12 cellular contexts compared by ENCODE assay signal in the genomic region with DNA sequence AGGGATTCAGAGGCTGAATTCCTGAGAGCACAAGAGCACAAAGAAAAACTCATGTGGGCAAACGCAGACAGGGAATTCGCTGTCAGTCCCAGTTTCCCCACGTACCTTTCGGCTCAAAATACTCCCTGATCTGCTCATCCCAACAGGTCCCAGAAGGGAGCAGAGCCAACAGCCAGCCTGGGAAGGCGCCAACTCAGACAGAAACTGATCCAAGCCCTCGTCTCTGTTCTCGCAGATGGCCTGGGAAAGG.
DNase-seq lines count a peak whose midpoint lies in the region; ATAC-seq, FAIRE-seq and TF ChIP-seq lines count a peak whose summit lies in the region.
"Had no signal": no experiment of that assay in that cellular context is flagged by ENCODE, and none has a peak within 500 bp of the region (broad histone marks: within the 10 kb centered on the region; RNA-seq: fewer than 3 reads in every experiment).

No MANE protein-coding gene starts in this region.

- intact Hi-C loops in natural killer cell (cut with micrococcal nuclease), result no loop called here
- intact Hi-C loops in MCF 10A (cut with micrococcal nuclease), result no loop called here
- intact Hi-C loops in CD4-positive, alpha-beta T cell (cut with DNase I, micrococcal nuclease), result no loop called here

- H3K4me1 Mint-ChIP-seq in natural killer cell, result peaks cover 10 to 31% of the 10 kb centered on the region in 2 donors
- peaks cover 8 to 17% of the 10 kb centered on the region in 2 donors for H3K4me1 Mint-ChIP-seq in natural killer cell treated with Interleukin-12 subunit alpha and Interleukin-12 subunit beta and Interleukin-15 and Interleukin-18, amount 100 ng/mL, for 72 hours (ENCODE audit: low read depth in 2 of 2)
- H3K4me1 Mint-ChIP-seq in MCF 10A (ENCODE audit: insufficient read depth, unreplicated experiment), result peaks cover 14% of the 10 kb centered on the region
- H3K4me1 Mint-ChIP-seq in memory B cell, result peaks cover 26% of the 10 kb centered on the region
- peaks cover 31% of the 10 kb centered on the region for H3K4me1 Mint-ChIP-seq in CD4-positive, alpha-beta T cell (ENCODE audit: low read depth)

- H3K36me3 Mint-ChIP-seq in natural killer cell, result no peaks in the 10 kb centered on the region
- H3K36me3 Mint-ChIP-seq in natural killer cell treated with Interleukin-12 subunit alpha and Interleukin-12 subunit beta and Interleukin-15 and Interleukin-18, amount 100 ng/mL, for 72 hours, result no peaks in the 10 kb centered on the region
- H3K36me3 Mint-ChIP-seq in MCF 10A (ENCODE audit: insufficient read depth, unreplicated experiment), result no peaks in the 10 kb centered on the region
- H3K36me3 Mint-ChIP-seq in memory B cell, result no peaks in the 10 kb centered on the region
- H3K36me3 Mint-ChIP-seq in CD4-positive, alpha-beta T cell (ENCODE audit: low read depth), result no peaks in the 10 kb centered on the region
- H3K36me3 Mint-ChIP-seq: activated CD8-positive, alpha-beta memory T cell treated with anti-CD3 and anti-CD28 coated beads, Interleukin-2, amount 10 ng/mL, durations not matched to agents 7 days and 5 days; activated naive CD8-positive, alpha-beta T cell treated with anti-CD3 and anti-CD28 coated beads, Interleukin-2, amount 10 ng/mL, durations not matched to agents 7 days and 5 days had no signal

- no TSS peak for BruUV-seq in MCF 10A (replicated peaks; lab: Mats Ljungman, UMichigan)

- peak overlapping the region; percentile 21 for H3K4me3 Mint-ChIP-seq in natural killer cell
- H3K4me3 Mint-ChIP-seq in natural killer cell treated with Interleukin-12 subunit alpha and Interleukin-12 subunit beta and Interleukin-15 and Interleukin-18, amount 100 ng/mL, for 72 hours, result no peak overlapping the region
- no peak overlapping the region for H3K4me3 Mint-ChIP-seq in MCF 10A (ENCODE audit: unreplicated experiment)
- peak overlapping the region; percentile 14 for H3K4me3 Mint-ChIP-seq in memory B cell
- H3K4me3 Mint-ChIP-seq in CD4-positive, alpha-beta T cell, result no peak overlapping the region
- H3K4me3 Mint-ChIP-seq: activated CD8-positive, alpha-beta memory T cell treated with anti-CD3 and anti-CD28 coated beads, Interleukin-2, amount 10 ng/mL, durations not matched to agents 7 days and 5 days; activated naive CD8-positive, alpha-beta T cell treated with anti-CD3 and anti-CD28 coated beads, Interleukin-2, amount 10 ng/mL, durations not matched to agents 7 days and 5 days had no signal

- POLR2A ChIA-PET in MCF 10A (lab: Yijun Ruan, JAX), result no interaction called here
- POLR2A ChIA-PET in CD4-positive, alpha-beta T cell (lab: Charles Lee), result no interaction called here

- H3K27me3 Mint-ChIP-seq in natural killer cell (ENCODE audit: low read depth in 2 of 2), result peaks cover 0 to 11% of the 10 kb centered on the region in 2 donors
- peaks cover 0 to 7% of the 10 kb centered on the region in 2 donors for H3K27me3 Mint-ChIP-seq in natural killer cell treated with Interleukin-12 subunit alpha and Interleukin-12 subunit beta and Interleukin-15 and Interleukin-18, amount 100 ng/mL, for 72 hours
- H3K27me3 Mint-ChIP-seq in MCF 10A (ENCODE audit: insufficient read depth, unreplicated experiment), result peaks cover 21% of the 10 kb centered on the region
- H3K27me3 Mint-ChIP-seq in memory B cell, result no peaks in the 10 kb centered on the region
- no peaks in the 10 kb centered on the region for H3K27me3 Mint-ChIP-seq in CD4-positive, alpha-beta T cell
- H3K27me3 Mint-ChIP-seq: activated naive CD8-positive, alpha-beta T cell treated with anti-CD3 and anti-CD28 coated beads, Interleukin-2, amount 10 ng/mL, durations not matched to agents 7 days and 5 days had no signal

- CTCF ChIA-PET in MCF 10A (lab: Yijun Ruan, JAX), result interaction anchor here (0.8 kb wide), 1 partner anchor 133 kb away, joined by 3 read pairs; no protein-coding TSS in a partner anchor
- CTCF ChIA-PET in CD4-positive, alpha-beta T cell (lab: Charles Lee), result no interaction called here

- no peak overlapping the region for H3K27ac ChIP-seq in CD4-positive, alpha-beta T cell (ENCODE audit: low read depth, low read length)

- TF ChIP-seq CTCF in natural killer cell (IDR thresholded peaks at IDR 0.05) (no peak), MCF 10A (IDR thresholded peaks at IDR 0.05; ENCODE audit: unreplicated experiment) (no peak)
- no peak for TF ChIP-seq CTCF in CD4-positive, alpha-beta T cell (IDR thresholded peaks at IDR 0.05)

- H3K9me3 ChIP-seq in CD4-positive, alpha-beta T cell (ENCODE audit: control insufficient read depth, low read length), result no peaks in the 10 kb centered on the region

- no peak for ATAC-seq in natural killer cell
- ATAC-seq in natural killer cell treated with Interleukin-12 subunit alpha and Interleukin-12 subunit beta and Interleukin-15 and Interleukin-18, amount 100 ng/mL, for 72 hours, result no peak
- ATAC-seq in memory B cell (ENCODE audit: low read depth), result no peak
- no peak for ATAC-seq in CD4-positive, alpha-beta T cell (ENCODE audit: poor library complexity)
- ATAC-seq: activated CD8-positive, alpha-beta memory T cell treated with anti-CD3 and anti-CD28 coated beads, Interleukin-2, amount 10 ng/mL, durations not matched to agents 7 days and 5 days had no signal

- H3K27me3 ChIP-seq in CD4-positive, alpha-beta T cell (ENCODE audit: control insufficient read depth, insufficient read depth, low read length), result no peaks in the 10 kb centered on the region

- no peak for FAIRE-seq in RCC 7860 (lab: Jason Lieb, UNC)

- peak overlapping the region in 1 of 2 donors; percentile 85 for H3K27ac Mint-ChIP-seq in natural killer cell
- peak overlapping the region in 1 of 2 donors; percentile 21 for H3K27ac Mint-ChIP-seq in natural killer cell treated with Interleukin-12 subunit alpha and Interleukin-12 subunit beta and Interleukin-15 and Interleukin-18, amount 100 ng/mL, for 72 hours
- no peak overlapping the region for H3K27ac Mint-ChIP-seq in MCF 10A (ENCODE audit: low read depth, unreplicated experiment)
- peak overlapping the region; percentile 87 for H3K27ac Mint-ChIP-seq in memory B cell
- no peak overlapping the region for H3K27ac Mint-ChIP-seq in CD4-positive, alpha-beta T cell
- H3K27ac Mint-ChIP-seq: activated CD8-positive, alpha-beta memory T cell treated with anti-CD3 and anti-CD28 coated beads, Interleukin-2, amount 10 ng/mL, durations not matched to agents 7 days and 5 days; activated naive CD8-positive, alpha-beta T cell treated with anti-CD3 and anti-CD28 coated beads, Interleukin-2, amount 10 ng/mL, durations not matched to agents 7 days and 5 days had no signal

- DNase-seq in natural killer cell, result no peak
- DNase-seq in natural killer cell treated with Interleukin-12 subunit alpha and Interleukin-12 subunit beta and Interleukin-15 and Interleukin-18, amount 100 ng/mL, for 72 hours (ENCODE audit: low spot score), result no peak
- DNase-seq in MCF 10A (ENCODE audit: unreplicated experiment), result peak; percentile 18
- no peak for DNase-seq in memory B cell (ENCODE audit: low spot score in 2 of 2)
- DNase-seq in CD4-positive, alpha-beta T cell, result no peak
- DNase-seq in RCC 7860 (ENCODE audit: low spot score), result no peak
- DNase-seq in NCI-H510A (lab: John Stamatoyannopoulos, UW), result no peak
- DNase-seq in dermis blood vessel endothelial cell, result no peak
- DNase-seq: activated CD8-positive, alpha-beta memory T cell treated with anti-CD3 and anti-CD28 coated beads, Interleukin-2, amount 10 ng/mL, durations not matched to agents 7 days and 5 days; activated naive CD8-positive, alpha-beta T cell treated with anti-CD3 and anti-CD28 coated beads, Interleukin-2, amount 10 ng/mL, durations not matched to agents 7 days and 5 days; foreskin melanocyte; stimulated activated CD8-positive, alpha-beta memory T cell treated with anti-CD3 and anti-CD28 coated beads, Interleukin-4, amount 100 ng/mL, for 48 hours had no signal

- H3K9me3 Mint-ChIP-seq in natural killer cell (no peaks in the 10 kb centered on the region), MCF 10A (ENCODE audit: unreplicated experiment) (no peaks in the 10 kb centered on the region), memory B cell (peaks cover 1% of the 10 kb centered on the region)
- no peaks in the 10 kb centered on the region for H3K9me3 Mint-ChIP-seq in natural killer cell treated with Interleukin-12 subunit alpha and Interleukin-12 subunit beta and Interleukin-15 and Interleukin-18, amount 100 ng/mL, for 72 hours
- H3K9me3 Mint-ChIP-seq in CD4-positive, alpha-beta T cell, result no peaks in the 10 kb centered on the region
- H3K9me3 Mint-ChIP-seq: activated naive CD8-positive, alpha-beta T cell treated with anti-CD3 and anti-CD28 coated beads, Interleukin-2, amount 10 ng/mL, durations not matched to agents 7 days and 5 days had no signal

Comparison
In these comparisons a context has a peak if more than half of its experiments do, and no peak if none do; other contexts are left out.
1. H3K4me3 Mint-ChIP-seq: peak in natural killer cell (single experiment) and memory B cell (single experiment); none in natural killer cell treated with Interleukin-12 subunit alpha and Interleukin-12 subunit beta and Interleukin-15 and Interleukin-18, amount 100 ng/mL, for 72 hours (single experiment), MCF 10A (single experiment) and CD4-positive, alpha-beta T cell (single experiment).